8 cellular contexts compared by ENCODE assay signal in the genomic region with DNA sequence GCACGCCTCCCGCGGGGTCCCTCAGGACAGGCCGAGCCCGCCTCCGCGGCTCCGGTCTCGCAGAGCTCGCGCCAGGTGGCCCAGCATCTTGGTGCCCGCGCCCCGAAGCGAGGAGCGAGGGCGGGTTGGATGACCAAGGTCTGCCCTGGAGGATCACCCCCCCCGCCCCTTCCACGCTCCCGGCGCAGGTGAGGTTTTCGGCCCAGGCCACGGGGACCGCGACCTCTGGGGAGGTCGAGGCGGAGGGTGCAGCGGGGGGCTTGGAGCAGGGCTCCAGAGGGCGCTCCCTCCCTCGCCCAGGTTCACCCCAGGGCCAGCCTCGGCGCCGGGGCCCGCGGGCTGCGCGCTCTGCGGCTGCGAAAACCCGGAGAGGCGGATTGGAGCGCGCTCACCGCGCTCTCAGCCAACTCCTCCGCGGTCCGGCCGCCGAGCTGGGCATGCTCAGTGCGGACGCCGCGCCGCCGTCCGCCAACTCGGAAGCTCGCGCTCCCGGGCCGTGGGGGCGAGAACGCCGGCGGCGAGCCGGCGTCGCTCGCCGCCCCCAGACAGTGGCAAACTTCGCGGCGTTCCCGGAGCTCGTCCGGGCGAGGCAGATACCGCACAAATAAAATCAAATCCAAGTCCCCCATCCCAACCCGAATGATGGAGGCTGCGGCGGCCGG. TPM values are rescaled to one million over a fixed set of nuclear protein-coding genes. Genes with fewer than 3 reads are reported as not detected.
DNase-seq lines count a peak whose midpoint lies in the region; ATAC-seq and TF ChIP-seq lines count a peak whose summit lies in the region.

A gene with protein sequence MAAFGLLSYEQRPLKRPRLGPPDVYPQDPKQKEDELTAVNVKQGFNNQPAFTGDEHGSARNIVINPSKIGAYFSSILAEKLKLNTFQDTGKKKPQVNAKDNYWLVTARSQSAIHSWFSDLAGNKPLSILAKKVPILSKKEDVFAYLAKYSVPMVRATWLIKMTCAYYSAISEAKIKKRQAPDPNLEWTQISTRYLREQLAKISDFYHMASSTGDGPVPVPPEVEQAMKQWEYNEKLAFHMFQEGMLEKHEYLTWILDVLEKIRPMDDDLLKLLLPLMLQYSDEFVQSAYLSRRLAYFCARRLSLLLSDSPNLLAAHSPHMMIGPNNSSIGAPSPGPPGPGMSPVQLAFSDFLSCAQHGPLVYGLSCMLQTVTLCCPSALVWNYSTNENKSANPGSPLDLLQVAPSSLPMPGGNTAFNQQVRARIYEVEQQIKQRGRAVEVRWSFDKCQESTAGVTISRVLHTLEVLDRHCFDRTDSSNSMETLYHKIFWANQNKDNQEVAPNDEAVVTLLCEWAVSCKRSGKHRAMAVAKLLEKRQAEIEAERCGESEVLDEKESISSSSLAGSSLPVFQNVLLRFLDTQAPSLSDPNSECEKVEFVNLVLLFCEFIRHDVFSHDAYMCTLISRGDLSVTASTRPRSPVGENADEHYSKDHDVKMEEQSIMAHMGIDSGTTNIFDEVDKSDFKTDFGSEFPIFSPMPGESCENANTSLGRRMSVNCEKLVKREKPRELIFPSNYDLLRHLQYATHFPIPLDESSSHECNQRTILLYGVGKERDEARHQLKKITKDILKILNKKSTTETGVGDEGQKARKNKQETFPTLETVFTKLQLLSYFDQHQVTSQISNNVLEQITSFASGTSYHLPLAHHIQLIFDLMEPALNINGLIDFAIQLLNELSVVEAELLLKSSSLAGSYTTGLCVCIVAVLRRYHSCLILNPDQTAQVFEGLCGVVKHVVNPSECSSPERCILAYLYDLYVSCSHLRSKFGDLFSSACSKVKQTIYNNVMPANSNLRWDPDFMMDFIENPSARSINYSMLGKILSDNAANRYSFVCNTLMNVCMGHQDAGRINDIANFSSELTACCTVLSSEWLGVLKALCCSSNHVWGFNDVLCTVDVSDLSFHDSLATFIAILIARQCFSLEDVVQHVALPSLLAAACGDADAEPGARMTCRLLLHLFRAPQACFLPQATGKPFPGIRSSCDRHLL (N-terminal part only) (plus strand): TSS at position 438 of the 662 bp plus-strand sequence. CDS start 1,263 bp downstream, outside the sequence.

- peaks cover 4% of the 10 kb centered on the region for H3K79me1 ChIP-seq in mesenchymal stem cell (replicated peaks; ENCODE audit: low read length, poor library complexity, severe bottlenecking)

- no peak within 1 kb of the TSS for H2AK5ac ChIP-seq in mesenchymal stem cell (ENCODE audit: low read length, severe bottlenecking)

- peak within 1 kb of the TSS; percentile 60 for H3K27ac ChIP-seq in endodermal cell (ENCODE audit: low read depth, low read length)
- H3K27ac ChIP-seq in mesenchymal stem cell (ENCODE audit: low read length, poor library complexity, severe bottlenecking) = no peak within 1 kb of the TSS

- TF ChIP-seq CTCF in activated CD8-positive, alpha-beta T cell treated with anti-CD3 and anti-CD28 coated beads for 36 hours (IDR thresholded peaks at IDR 0.05) = no peak
- no peak for TF ChIP-seq CTCF in endodermal cell (conservative IDR thresholded peaks at IDR 0.05)

- H3K36me3 Mint-ChIP-seq in activated CD8-positive, alpha-beta T cell treated with anti-CD3 and anti-CD28 coated beads for 36 hours (ENCODE audit: low read depth) = no peaks in the 10 kb centered on the region
- H3K36me3 Mint-ChIP-seq in endodermal cell (ENCODE audit: low read depth) = no peaks in the 10 kb centered on the region

- H3K4ac ChIP-seq in mesenchymal stem cell (ENCODE audit: low read depth in 1 of 2, low read length in 2 of 2) = peak within 1 kb of the TSS in 1 of 2 experiments; percentile 37

- intact Hi-C loops in activated CD8-positive, alpha-beta T cell treated with anti-CD3 and anti-CD28 coated beads for 36 hours (cut with micrococcal nuclease) = loop anchor here (5.0 kb wide), 1 partner anchor 62 kb away; no protein-coding TSS in a partner anchor

- H2BK15ac ChIP-seq in mesenchymal stem cell (ENCODE audit: low read depth, poor library complexity, severe bottlenecking) = peak within 1 kb of the TSS; percentile 23

- ATAC-seq in GM18861 (IDR thresholded peaks at IDR 0.05; ENCODE audit: unreplicated experiment) (peak; percentile 49), HG03097 (IDR thresholded peaks at IDR 0.05; ENCODE audit: low FRiP score, unreplicated experiment) (peak; percentile 45)
- peak; percentile 71 for ATAC-seq in activated CD8-positive, alpha-beta T cell treated with anti-CD3 and anti-CD28 coated beads for 36 hours

- H3K14ac ChIP-seq in mesenchymal stem cell (ENCODE audit: low read length in 2 of 2) = no peak within 1 kb of the TSS

- H3K4me3 Mint-ChIP-seq in activated CD8-positive, alpha-beta T cell treated with anti-CD3 and anti-CD28 coated beads for 36 hours = peak within 1 kb of the TSS; percentile 80
- peak within 1 kb of the TSS; percentile 79 for H3K4me3 Mint-ChIP-seq in endodermal cell

- H3K36me3 ChIP-seq in endodermal cell (ENCODE audit: control insufficient read depth, insufficient read depth, low read length) = no peaks in the 10 kb centered on the region
- peaks cover 0 to 2% of the 10 kb centered on the region in 2 experiments for H3K36me3 ChIP-seq in mesenchymal stem cell (ENCODE audit: control insufficient read depth in 1 of 2, insufficient read depth in 2 of 2, low read depth in 1 of 2, low read length in 2 of 2)

- peaks cover 9% of the 10 kb centered on the region for H3K4me1 Mint-ChIP-seq in activated CD8-positive, alpha-beta T cell treated with anti-CD3 and anti-CD28 coated beads for 36 hours (ENCODE audit: low read depth)
- peaks cover 31% of the 10 kb centered on the region for H3K4me1 Mint-ChIP-seq in endodermal cell

- H4K91ac ChIP-seq in mesenchymal stem cell (ENCODE audit: low read length) = no peak within 1 kb of the TSS

- POLR2A ChIA-PET in activated CD8-positive, alpha-beta T cell treated with anti-CD3 and anti-CD28 coated beads for 36 hours (lab: Charles Lee) = interaction anchor here (1.2 to 2.5 kb wide), 2 partner anchors 10 to 20 kb away, joined by 3 to 5 read pairs; no protein-coding TSS in a partner anchor

- H3K4me1 ChIP-seq in endodermal cell (ENCODE audit: control insufficient read depth, insufficient read depth, low read length) (peaks cover 7% of the 10 kb centered on the region), mesenchymal stem cell (ENCODE audit: control insufficient read depth, insufficient read depth, low read depth, low read length) (peaks cover 15% of the 10 kb centered on the region)

- peaks cover 36% of the 10 kb centered on the region for H3K27me3 Mint-ChIP-seq in activated CD8-positive, alpha-beta T cell treated with anti-CD3 and anti-CD28 coated beads for 36 hours
- peaks cover 19% of the 10 kb centered on the region for H3K27me3 Mint-ChIP-seq in endodermal cell (ENCODE audit: insufficient read depth)

- peak within 1 kb of the TSS; percentile 84 for H4K8ac ChIP-seq in mesenchymal stem cell (ENCODE audit: low read length)

- peak within 1 kb of the TSS; percentile 39 for H2BK5ac ChIP-seq in mesenchymal stem cell (ENCODE audit: low read depth, low read length, poor library complexity, severe bottlenecking)

- DNase-seq in AG08395 (ENCODE audit: low spot score) (peak; percentile 94), NCI-H2196 treated with DMSO at 0.1 percent for 48 hours (lab: John Stamatoyannopoulos, UW; ENCODE audit: unreplicated experiment) (peak; percentile 63), endodermal cell (peak; percentile 92), mesenchymal stem cell (peak; percentile 76)
- peak; percentile 73 for DNase-seq in activated CD8-positive, alpha-beta T cell treated with anti-CD3 and anti-CD28 coated beads for 36 hours
- DNase-seq in stimulated activated CD8-positive, alpha-beta memory T cell treated with anti-CD3 and anti-CD28 coated beads, Interleukin-15, amount 100 ng/mL, for 24 hours (ENCODE audit: low read depth) = peak; percentile 17

- H2BK120ac ChIP-seq in mesenchymal stem cell (ENCODE audit: low read depth, low read length) = peak within 1 kb of the TSS; percentile 29

- H3K18ac ChIP-seq in mesenchymal stem cell (ENCODE audit: low read depth in 1 of 2, low read length in 2 of 2) = peak within 1 kb of the TSS in 1 of 2 experiments; percentile 73

- H3K9me3 ChIP-seq in endodermal cell (ENCODE audit: control insufficient read depth, low read length) = no peaks in the 10 kb centered on the region
- no peaks in the 10 kb centered on the region for H3K9me3 ChIP-seq in mesenchymal stem cell (ENCODE audit: control insufficient read depth, low read length)

- WGBS in endodermal cell (ENCODE audit: insufficient coverage in 1 of 2, insufficient read length in 1 of 2), 2 experiments = 0 to 1% methylated on average over 23 to 84 of the region's 84 CpGs
- under 1% methylated on average over 23 of the region's 84 CpGs for WGBS in mesenchymal stem cell

- peak within 1 kb of the TSS; percentile 94 for H2AFZ ChIP-seq in mesenchymal stem cell (ENCODE audit: low read depth, low read length)

- H3K9ac ChIP-seq in endodermal cell (ENCODE audit: extremely low read depth, low read length, poor library complexity, severe bottlenecking) (peak within 1 kb of the TSS; percentile 47), mesenchymal stem cell (ENCODE audit: low read length) (peak within 1 kb of the TSS; percentile 36)

- H2BK12ac ChIP-seq in mesenchymal stem cell (ENCODE audit: low read length in 2 of 2) = no peak within 1 kb of the TSS

- no peak within 1 kb of the TSS for H3K27ac Mint-ChIP-seq in activated CD8-positive, alpha-beta T cell treated with anti-CD3 and anti-CD28 coated beads for 36 hours
- no peak within 1 kb of the TSS for H3K27ac Mint-ChIP-seq in endodermal cell

- CTCF ChIA-PET in activated CD8-positive, alpha-beta T cell treated with anti-CD3 and anti-CD28 coated beads for 36 hours (lab: Charles Lee) = interaction anchor here (0.6 to 5.3 kb wide), 21 partner anchors 10 to 222 kb away, joined by 3 to 40 read pairs (median 7); no protein-coding TSS in a partner anchor

- H3K9me3 Mint-ChIP-seq in activated CD8-positive, alpha-beta T cell treated with anti-CD3 and anti-CD28 coated beads for 36 hours = no peaks in the 10 kb centered on the region
- no peaks in the 10 kb centered on the region for H3K9me3 Mint-ChIP-seq in endodermal cell

- no peak within 1 kb of the TSS for H3K23ac ChIP-seq in mesenchymal stem cell (ENCODE audit: low read length in 2 of 2)

- H3K27me3 ChIP-seq in endodermal cell (ENCODE audit: control insufficient read depth, insufficient read depth, low read length, poor library complexity, severe bottlenecking) (peaks cover 5% of the 10 kb centered on the region), mesenchymal stem cell (ENCODE audit: control insufficient read depth in 1 of 2, insufficient read depth in 1 of 2, low read length in 2 of 2) (peaks cover 19 to 58% of the 10 kb centered on the region in 2 experiments)

- peak within 1 kb of the TSS; percentile 96 for H3K4me2 ChIP-seq in mesenchymal stem cell (ENCODE audit: low read length, poor library complexity, severe bottlenecking)

- peak within 1 kb of the TSS; percentile 91 for H3K4me3 ChIP-seq in endodermal cell (ENCODE audit: low read length)
- H3K4me3 ChIP-seq in mesenchymal stem cell (ENCODE audit: insufficient read depth in 1 of 2, low read depth in 1 of 2, low read length in 2 of 2) = peak within 1 kb of the TSS; percentile 77 to 78

RNA-seq across cellular contexts. Expression of the gene that starts here (rescaled TPM):
- total RNA-seq in activated CD8-positive, alpha-beta T cell treated with anti-CD3 and anti-CD28 coated beads for 36 hours = 1 to 10 TPM; 2.9 to 3.4 TPM
- 10 to 100 TPM; 15.5 to 28.9 TPM for total RNA-seq in endodermal cell
- polyA plus RNA-seq in endodermal cell (2013, experiment 1 of 2) = 5.7 TPM
- polyA plus RNA-seq in endodermal cell (2013, experiment 2 of 2) = 8.1 TPM
- 0.61 TPM for polyA plus RNA-seq in mesenchymal stem cell (2013, experiment 1 of 2)
- polyA plus RNA-seq in mesenchymal stem cell (2013, experiment 2 of 2) = 0.34 TPM

Comparison
In these comparisons a context has a peak if more than half of its experiments do, and no peak if none do; other contexts are left out.
1. DNase-seq: peak in every context shown above with its lines; median percentile 94 in AG08395; 92 in endodermal cell; 76 in mesenchymal stem cell; 73 in activated CD8-positive, alpha-beta T cell treated with anti-CD3 and anti-CD28 coated beads for 36 hours; 63 in NCI-H2196 treated with DMSO at 0.1 percent for 48 hours; 17 in stimulated activated CD8-positive, alpha-beta memory T cell treated with anti-CD3 and anti-CD28 coated beads, Interleukin-15, amount 100 ng/mL, for 24 hours.